1 cellular context compared by ENCODE assay signal in the genomic region with DNA sequence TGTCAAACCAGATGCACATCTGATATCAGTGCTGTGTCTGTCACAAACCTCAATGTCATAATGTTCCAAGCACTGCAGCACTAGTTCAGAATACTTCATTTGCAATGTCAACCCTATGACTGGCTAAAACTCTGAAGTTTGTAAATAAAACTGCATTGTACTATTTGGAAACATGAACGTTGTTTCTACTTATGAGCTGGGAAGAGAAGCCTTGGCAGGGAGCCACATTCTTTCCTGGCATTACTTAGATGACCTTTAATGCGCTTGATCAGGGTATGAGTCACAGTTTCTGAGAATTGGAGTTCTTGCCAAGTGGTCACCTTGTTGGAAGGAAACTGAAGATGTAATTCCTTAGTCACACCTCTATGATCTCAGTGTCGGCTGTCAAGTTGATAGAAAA.
TF ChIP-seq lines count a peak whose summit lies in the region.

No MANE protein-coding gene starts in this region.

TF ChIP-seq in GM23338, 12 proteins besides CTCF, POLR2A, EP300 and RAD21 (continued from another document):
- TF ChIP-seq, protein P1, sequence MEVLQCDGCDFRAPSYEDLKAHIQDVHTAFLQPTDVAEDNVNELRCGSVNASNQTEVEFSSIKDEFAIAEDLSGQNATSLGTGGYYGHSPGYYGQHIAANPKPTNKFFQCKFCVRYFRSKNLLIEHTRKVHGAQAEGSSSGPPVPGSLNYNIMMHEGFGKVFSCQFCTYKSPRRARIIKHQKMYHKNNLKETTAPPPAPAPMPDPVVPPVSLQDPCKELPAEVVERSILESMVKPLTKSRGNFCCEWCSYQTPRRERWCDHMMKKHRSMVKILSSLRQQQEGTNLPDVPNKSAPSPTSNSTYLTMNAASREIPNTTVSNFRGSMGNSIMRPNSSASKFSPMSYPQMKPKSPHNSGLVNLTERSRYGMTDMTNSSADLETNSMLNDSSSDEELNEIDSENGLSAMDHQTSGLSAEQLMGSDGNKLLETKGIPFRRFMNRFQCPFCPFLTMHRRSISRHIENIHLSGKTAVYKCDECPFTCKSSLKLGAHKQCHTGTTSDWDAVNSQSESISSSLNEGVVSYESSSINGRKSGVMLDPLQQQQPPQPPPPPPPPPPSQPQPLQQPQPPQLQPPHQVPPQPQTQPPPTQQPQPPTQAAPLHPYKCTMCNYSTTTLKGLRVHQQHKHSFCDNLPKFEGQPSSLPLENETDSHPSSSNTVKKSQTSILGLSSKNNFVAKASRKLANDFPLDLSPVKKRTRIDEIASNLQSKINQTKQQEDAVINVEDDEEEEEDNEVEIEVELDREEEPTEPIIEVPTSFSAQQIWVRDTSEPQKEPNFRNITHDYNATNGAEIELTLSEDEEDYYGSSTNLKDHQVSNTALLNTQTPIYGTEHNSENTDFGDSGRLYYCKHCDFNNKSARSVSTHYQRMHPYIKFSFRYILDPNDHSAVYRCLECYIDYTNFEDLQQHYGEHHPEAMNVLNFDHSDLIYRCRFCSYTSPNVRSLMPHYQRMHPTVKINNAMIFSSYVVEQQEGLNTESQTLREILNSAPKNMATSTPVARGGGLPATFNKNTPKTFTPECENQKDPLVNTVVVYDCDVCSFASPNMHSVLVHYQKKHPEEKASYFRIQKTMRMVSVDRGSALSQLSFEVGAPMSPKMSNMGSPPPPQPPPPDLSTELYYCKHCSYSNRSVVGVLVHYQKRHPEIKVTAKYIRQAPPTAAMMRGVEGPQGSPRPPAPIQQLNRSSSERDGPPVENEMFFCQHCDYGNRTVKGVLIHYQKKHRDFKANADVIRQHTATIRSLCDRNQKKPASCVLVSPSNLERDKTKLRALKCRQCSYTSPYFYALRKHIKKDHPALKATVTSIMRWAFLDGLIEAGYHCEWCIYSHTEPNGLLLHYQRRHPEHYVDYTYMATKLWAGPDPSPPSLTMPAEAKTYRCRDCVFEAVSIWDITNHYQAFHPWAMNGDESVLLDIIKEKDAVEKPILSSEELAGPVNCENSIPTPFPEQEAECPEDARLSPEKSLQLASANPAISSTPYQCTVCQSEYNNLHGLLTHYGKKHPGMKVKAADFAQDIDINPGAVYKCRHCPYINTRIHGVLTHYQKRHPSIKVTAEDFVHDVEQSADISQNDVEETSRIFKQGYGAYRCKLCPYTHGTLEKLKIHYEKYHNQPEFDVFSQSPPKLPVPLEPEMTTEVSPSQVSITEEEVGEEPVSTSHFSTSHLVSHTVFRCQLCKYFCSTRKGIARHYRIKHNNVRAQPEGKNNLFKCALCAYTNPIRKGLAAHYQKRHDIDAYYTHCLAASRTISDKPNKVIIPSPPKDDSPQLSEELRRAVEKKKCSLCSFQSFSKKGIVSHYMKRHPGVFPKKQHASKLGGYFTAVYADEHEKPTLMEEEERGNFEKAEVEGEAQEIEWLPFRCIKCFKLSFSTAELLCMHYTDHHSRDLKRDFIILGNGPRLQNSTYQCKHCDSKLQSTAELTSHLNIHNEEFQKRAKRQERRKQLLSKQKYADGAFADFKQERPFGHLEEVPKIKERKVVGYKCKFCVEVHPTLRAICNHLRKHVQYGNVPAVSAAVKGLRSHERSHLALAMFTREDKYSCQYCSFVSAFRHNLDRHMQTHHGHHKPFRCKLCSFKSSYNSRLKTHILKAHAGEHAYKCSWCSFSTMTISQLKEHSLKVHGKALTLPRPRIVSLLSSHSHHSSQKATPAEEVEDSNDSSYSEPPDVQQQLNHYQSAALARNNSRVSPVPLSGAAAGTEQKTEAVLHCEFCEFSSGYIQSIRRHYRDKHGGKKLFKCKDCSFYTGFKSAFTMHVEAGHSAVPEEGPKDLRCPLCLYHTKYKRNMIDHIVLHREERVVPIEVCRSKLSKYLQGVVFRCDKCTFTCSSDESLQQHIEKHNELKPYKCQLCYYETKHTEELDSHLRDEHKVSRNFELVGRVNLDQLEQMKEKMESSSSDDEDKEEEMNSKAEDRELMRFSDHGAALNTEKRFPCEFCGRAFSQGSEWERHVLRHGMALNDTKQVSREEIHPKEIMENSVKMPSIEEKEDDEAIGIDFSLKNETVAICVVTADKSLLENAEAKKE (CRISPR knock-in tag; IDR thresholded peaks at IDR 0.05), result no peak
- TF ChIP-seq NANOG (IDR thresholded peaks at IDR 0.05; ENCODE audit: borderline replicate concordance), result no peak
